ENCODE assay signal across 2 cellular contexts in the genomic region with DNA sequence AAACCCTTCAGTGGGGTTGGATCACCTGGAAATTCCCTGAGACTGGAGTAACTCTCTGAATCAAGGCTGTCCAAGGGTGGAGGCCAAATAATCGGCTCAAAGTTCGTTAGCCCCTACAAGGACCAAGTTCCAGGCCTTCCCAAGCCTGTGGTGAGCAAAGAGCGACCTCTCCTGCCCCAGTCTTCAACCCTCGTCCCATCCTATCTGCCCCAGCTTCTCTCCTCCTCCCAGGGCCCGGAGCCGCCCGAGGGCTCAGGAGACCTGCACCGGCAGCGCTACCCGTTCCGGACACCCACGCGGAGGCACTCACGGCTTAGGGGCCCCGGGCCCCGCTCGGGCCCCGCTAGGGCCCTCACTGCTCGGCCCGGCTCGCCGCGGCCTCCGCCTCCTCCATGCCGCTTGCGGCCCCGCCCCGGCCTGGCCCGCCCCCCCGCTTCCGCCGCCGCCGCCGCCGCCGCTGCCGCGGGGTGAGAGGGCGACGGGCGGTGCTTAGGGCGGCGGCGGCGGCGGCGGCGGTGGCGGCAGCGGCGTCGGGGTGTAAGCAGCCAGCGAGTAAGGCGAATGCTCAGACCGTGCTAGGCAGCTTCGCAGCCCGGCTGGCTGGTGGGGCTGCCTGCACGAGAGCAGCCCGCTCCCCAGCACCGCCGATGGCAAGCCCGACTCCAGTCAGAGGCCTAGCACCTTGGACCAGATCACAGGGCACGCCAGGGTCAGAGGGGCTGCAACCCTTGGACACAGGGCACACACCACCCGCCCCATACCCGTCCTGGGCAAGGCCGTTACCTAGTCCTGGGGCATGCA.
TF ChIP-seq lines count a peak whose summit lies in the region.

A gene (minus strand): TSS at position 409 of the 801 bp plus-strand sequence. CDS start 613 bp downstream, outside the sequence.

TF ChIP-seq in IMR-90, 13 proteins besides CTCF, POLR2A, EP300 and RAD21:
- TF ChIP-seq MAZ (IDR thresholded peaks at IDR 0.05; ENCODE audit: borderline replicate concordance, low read depth, low read length) = 0 out of 2 replicates have a peak, but pooled peaks have one; percentile 6
- TF ChIP-seq NFE2L2 (IDR thresholded peaks at IDR 0.05; ENCODE audit: low read depth, low read length) = no peak
- TF ChIP-seq MAFK (IDR thresholded peaks at IDR 0.05; ENCODE audit: low read depth, low read length) = no peak
- TF ChIP-seq MXI1 (IDR thresholded peaks at IDR 0.05; ENCODE audit: borderline replicate concordance, low read depth, low read length) = 0 out of 2 replicates have a peak, but pooled peaks have one; percentile 26
- TF ChIP-seq SMC3 (IDR thresholded peaks at IDR 0.05; ENCODE audit: low read depth, low read length) = no peak

TF ChIP-seq in SK-N-SH, 30 proteins besides CTCF, POLR2A, EP300 and RAD21:
- TF ChIP-seq GATA2 (CRISPR knock-in tag; IDR thresholded peaks at IDR 0.05) (no peak), GABPA (IDR thresholded peaks at IDR 0.05; ENCODE audit: low read depth) (no peak), TAF1 (IDR thresholded peaks at IDR 0.05; ENCODE audit: borderline replicate concordance, low read depth, low read length) (peak; percentile 53; the same call in 1 of the 2 replicates), TEAD4 (IDR thresholded peaks at IDR 0.05; ENCODE audit: borderline replicate concordance, insufficient read depth) (no peak), MXI1 (IDR thresholded peaks at IDR 0.05; ENCODE audit: low read depth, low read length) (peak; percentile 44; the same call in 1 of the 2 replicates), POLR2AphosphoS5 (IDR thresholded peaks at IDR 0.05; ENCODE audit: low read depth, low read length) (peak; percentile 65; the same call in 1 of the 2 replicates), SMC3 (IDR thresholded peaks at IDR 0.05; ENCODE audit: low read depth, low read length) (no peak), CHD2 (IDR thresholded peaks at IDR 0.05; ENCODE audit: low read length, partially characterized antibody) (no peak), SIN3A (IDR thresholded peaks at IDR 0.05; ENCODE audit: borderline replicate concordance, low read depth, low read length) (peak; percentile 40; the same call in 1 of the 2 replicates)
- TF ChIP-seq, protein P1, sequence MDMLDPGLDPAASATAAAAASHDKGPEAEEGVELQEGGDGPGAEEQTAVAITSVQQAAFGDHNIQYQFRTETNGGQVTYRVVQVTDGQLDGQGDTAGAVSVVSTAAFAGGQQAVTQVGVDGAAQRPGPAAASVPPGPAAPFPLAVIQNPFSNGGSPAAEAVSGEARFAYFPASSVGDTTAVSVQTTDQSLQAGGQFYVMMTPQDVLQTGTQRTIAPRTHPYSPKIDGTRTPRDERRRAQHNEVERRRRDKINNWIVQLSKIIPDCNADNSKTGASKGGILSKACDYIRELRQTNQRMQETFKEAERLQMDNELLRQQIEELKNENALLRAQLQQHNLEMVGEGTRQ (IDR thresholded peaks at IDR 0.05; ENCODE audit: borderline replicate concordance, low read depth, low read length) = no peak
- TF ChIP-seq, protein P2, sequence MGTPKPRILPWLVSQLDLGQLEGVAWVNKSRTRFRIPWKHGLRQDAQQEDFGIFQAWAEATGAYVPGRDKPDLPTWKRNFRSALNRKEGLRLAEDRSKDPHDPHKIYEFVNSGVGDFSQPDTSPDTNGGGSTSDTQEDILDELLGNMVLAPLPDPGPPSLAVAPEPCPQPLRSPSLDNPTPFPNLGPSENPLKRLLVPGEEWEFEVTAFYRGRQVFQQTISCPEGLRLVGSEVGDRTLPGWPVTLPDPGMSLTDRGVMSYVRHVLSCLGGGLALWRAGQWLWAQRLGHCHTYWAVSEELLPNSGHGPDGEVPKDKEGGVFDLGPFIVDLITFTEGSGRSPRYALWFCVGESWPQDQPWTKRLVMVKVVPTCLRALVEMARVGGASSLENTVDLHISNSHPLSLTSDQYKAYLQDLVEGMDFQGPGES (IDR thresholded peaks at IDR 0.05; ENCODE audit: low read depth, low read length) = no peak
- TF ChIP-seq, protein P3, sequence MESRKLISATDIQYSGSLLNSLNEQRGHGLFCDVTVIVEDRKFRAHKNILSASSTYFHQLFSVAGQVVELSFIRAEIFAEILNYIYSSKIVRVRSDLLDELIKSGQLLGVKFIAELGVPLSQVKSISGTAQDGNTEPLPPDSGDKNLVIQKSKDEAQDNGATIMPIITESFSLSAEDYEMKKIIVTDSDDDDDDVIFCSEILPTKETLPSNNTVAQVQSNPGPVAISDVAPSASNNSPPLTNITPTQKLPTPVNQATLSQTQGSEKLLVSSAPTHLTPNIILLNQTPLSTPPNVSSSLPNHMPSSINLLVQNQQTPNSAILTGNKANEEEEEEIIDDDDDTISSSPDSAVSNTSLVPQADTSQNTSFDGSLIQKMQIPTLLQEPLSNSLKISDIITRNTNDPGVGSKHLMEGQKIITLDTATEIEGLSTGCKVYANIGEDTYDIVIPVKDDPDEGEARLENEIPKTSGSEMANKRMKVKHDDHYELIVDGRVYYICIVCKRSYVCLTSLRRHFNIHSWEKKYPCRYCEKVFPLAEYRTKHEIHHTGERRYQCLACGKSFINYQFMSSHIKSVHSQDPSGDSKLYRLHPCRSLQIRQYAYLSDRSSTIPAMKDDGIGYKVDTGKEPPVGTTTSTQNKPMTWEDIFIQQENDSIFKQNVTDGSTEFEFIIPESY (IDR thresholded peaks at IDR 0.05; ENCODE audit: borderline replicate concordance, low read depth) = no peak
- TF ChIP-seq, protein P4, sequence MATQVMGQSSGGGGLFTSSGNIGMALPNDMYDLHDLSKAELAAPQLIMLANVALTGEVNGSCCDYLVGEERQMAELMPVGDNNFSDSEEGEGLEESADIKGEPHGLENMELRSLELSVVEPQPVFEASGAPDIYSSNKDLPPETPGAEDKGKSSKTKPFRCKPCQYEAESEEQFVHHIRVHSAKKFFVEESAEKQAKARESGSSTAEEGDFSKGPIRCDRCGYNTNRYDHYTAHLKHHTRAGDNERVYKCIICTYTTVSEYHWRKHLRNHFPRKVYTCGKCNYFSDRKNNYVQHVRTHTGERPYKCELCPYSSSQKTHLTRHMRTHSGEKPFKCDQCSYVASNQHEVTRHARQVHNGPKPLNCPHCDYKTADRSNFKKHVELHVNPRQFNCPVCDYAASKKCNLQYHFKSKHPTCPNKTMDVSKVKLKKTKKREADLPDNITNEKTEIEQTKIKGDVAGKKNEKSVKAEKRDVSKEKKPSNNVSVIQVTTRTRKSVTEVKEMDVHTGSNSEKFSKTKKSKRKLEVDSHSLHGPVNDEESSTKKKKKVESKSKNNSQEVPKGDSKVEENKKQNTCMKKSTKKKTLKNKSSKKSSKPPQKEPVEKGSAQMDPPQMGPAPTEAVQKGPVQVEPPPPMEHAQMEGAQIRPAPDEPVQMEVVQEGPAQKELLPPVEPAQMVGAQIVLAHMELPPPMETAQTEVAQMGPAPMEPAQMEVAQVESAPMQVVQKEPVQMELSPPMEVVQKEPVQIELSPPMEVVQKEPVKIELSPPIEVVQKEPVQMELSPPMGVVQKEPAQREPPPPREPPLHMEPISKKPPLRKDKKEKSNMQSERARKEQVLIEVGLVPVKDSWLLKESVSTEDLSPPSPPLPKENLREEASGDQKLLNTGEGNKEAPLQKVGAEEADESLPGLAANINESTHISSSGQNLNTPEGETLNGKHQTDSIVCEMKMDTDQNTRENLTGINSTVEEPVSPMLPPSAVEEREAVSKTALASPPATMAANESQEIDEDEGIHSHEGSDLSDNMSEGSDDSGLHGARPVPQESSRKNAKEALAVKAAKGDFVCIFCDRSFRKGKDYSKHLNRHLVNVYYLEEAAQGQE (IDR thresholded peaks at IDR 0.05; ENCODE audit: low read depth, low read length) = 0 out of 2 replicates have a peak, but pooled peaks have one; percentile 11
